In the genomic region with DNA sequence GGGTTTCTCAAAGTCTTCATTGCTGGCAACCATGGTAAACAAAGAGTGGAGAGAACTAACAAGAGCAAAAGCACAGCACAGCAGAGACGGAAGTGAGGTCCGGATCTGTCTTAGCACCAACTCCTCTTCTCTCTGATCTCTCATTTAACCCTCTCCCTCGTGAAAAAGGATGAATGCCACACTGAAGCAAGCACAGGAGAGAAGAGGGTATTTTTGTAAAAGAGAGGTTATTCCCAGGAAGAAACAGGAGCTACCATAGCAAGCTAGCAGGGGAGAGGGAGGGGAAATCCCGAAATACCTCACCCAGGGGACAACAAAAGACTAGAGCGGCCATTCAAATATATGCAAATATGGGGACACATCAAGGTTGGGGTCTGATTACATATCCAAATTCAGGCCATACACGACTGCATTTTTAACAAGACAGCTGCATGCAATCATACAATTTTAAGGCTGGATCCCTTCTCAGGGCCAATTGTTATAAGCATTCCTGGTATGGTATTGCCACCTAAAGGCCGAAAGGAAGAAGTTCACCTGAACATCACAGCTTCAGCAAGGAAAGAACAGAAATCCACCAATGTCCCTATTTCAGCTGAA, we compare ENCODE assay signal across 9 cellular contexts. TPM values are rescaled to one million over a fixed set of nuclear protein-coding genes. Genes with fewer than 3 reads are reported as not detected.
A peak's percentile ranks its signal among the peaks of the same experiment; 100 is the strongest.
DNase-seq lines count a peak whose midpoint lies in the region; ATAC-seq, FAIRE-seq and TF ChIP-seq lines count a peak whose summit lies in the region.
"Had no signal": no experiment of that assay in that cellular context is flagged by ENCODE, and none has a peak within 500 bp of the region (broad histone marks: within the 10 kb centered on the region; RNA-seq: fewer than 3 reads in every experiment).

No MANE protein-coding gene starts in this region.

- H3K9me3 ChIP-seq in K562 (replicated peaks; ENCODE audit: control insufficient read depth, insufficient read depth, low read depth, low read length) (no peaks in the 10 kb centered on the region), upper lobe of left lung (no peaks in the 10 kb centered on the region)

- H3K9me1 ChIP-seq in K562 (ENCODE audit: control insufficient read depth, insufficient read depth, low read length): no peaks in the 10 kb centered on the region

- BruUV-seq in K562 (replicated peaks; lab: Mats Ljungman, UMichigan): no TSS peak

- H3K9ac ChIP-seq in K562 (ENCODE audit: insufficient read depth in 1 of 2, low read depth in 2 of 2, low read length in 2 of 2): no peak overlapping the region

- H3K4me3 ChIP-seq in K562 (no peak overlapping the region), upper lobe of left lung (no peak overlapping the region)

- in situ Hi-C loops in K562 (cut with MboI): loop anchor here (25.0 kb wide), 1 partner anchor 657 kb away; no protein-coding TSS in a partner anchor

- H3K36me3 ChIP-seq in K562 (ENCODE audit: control insufficient read depth, insufficient read depth, low read length) (no peaks in the 10 kb centered on the region), upper lobe of left lung (no peaks in the 10 kb centered on the region)

- peak; percentile 58 to 75 (median 66) for TF ChIP-seq CTCF in K562 (IDR thresholded peaks at IDR 0.05 in 2 of 3, conservative IDR thresholded peaks at IDR 0.05 in 1 of 3; ENCODE audit: insufficient read depth in 2 of 3, low read depth in 1 of 3, low read length in 3 of 3)
- TF ChIP-seq CTCF in upper lobe of left lung (IDR thresholded peaks at IDR 0.05): peak; percentile 35 to 65 (median 54)

- peak; percentile 81 for ATAC-seq in GM19395 (IDR thresholded peaks at IDR 0.05; ENCODE audit: unreplicated experiment)
- ATAC-seq in HG03460 (IDR thresholded peaks at IDR 0.05; ENCODE audit: unreplicated experiment): peak; percentile 64
- peak; percentile 82 for ATAC-seq in K562
- peak; percentile 73 for ATAC-seq in left colon
- peak in 1 of 2 donors; percentile 55 for ATAC-seq in upper lobe of left lung (ENCODE audit: low FRiP score in 2 of 2)

- POLR2A ChIA-PET in K562 (lab: Yijun Ruan, JAX): interaction anchor here (0.8 to 1.0 kb wide), 2 partner anchors 50 to 330 kb away, joined by 3 to 4 read pairs; no protein-coding TSS in a partner anchor

- H3K4me2 ChIP-seq in K562 (ENCODE audit: insufficient read depth, low read length): no peak overlapping the region

- DNase-seq in SIG-M5 treated with dmso at 0.1 percent for 504 hours (lab: John Stamatoyannopoulos, UW; ENCODE audit: unreplicated experiment) (peak; percentile 11), SIG-M5 (lab: John Stamatoyannopoulos, UW) (no peak), NCI-H69 (lab: John Stamatoyannopoulos, UW) (peak; percentile 71), K562 (ENCODE audit: extremely low read depth in 1 of 4, low spot score in 3 of 4) (peak; percentile 21 to 52 (median 37)), left colon (no peak), upper lobe of left lung (no peak)

- no peak overlapping the region for H3K27ac ChIP-seq in K562 (ENCODE audit: extremely low read depth, low read depth, low read length)
- no peak overlapping the region for H3K27ac ChIP-seq in upper lobe of left lung
- H3K27ac ChIP-seq: epithelial cell of prostate had no signal

- H3K27me3 ChIP-seq in K562 (ENCODE audit: control insufficient read depth in 2 of 2, insufficient read depth in 2 of 2, low read length in 2 of 2): no peaks in the 10 kb centered on the region
- H3K27me3 ChIP-seq in upper lobe of left lung: no peaks in the 10 kb centered on the region

- no peak overlapping the region for H2AFZ ChIP-seq in K562 (ENCODE audit: low read depth, low read length)

- TF ChIP-seq RAD21 in K562 (CRISPR knock-in tag; conservative IDR thresholded peaks at IDR 0.05 in 1 of 2, IDR thresholded peaks at IDR 0.05 in 1 of 2): peak; percentile 66 to 81

- no peaks in the 10 kb centered on the region for H3K79me2 ChIP-seq in K562 (ENCODE audit: control insufficient read depth, insufficient read depth, low read length)

- CTCF ChIA-PET in K562 (lab: Yijun Ruan, JAX; ENCODE audit: low intra/inter-chr PET ratio): interaction anchor here (0.6 kb wide), 1 partner anchor 13 kb away, joined by 3 read pairs; no protein-coding TSS in a partner anchor

- H3K4me1 ChIP-seq in K562 (replicated peaks in 1 of 2; ENCODE audit: control insufficient read depth in 2 of 2, insufficient read depth in 2 of 2, low read length in 2 of 2) (no peaks in the 10 kb centered on the region; a peak in 1 of 5 replicates), upper lobe of left lung (no peaks in the 10 kb centered on the region)

- H4K20me1 ChIP-seq in K562 (replicated peaks; ENCODE audit: control insufficient read depth, insufficient read depth, low read length): no peaks in the 10 kb centered on the region

- FAIRE-seq in K562 (lab: Jason Lieb, UNC): peak; percentile 90

- intact Hi-C loops in K562 (cut with micrococcal nuclease) (loop anchor here (1.0 to 10.0 kb wide), 4 partner anchors 86 to 660 kb away; no protein-coding TSS in a partner anchor), left colon (cut with DNase I, micrococcal nuclease) (no loop called here)

- TF ChIP-seq POLR2A in K562 (conservative IDR thresholded peaks at IDR 0.05) (no peak), upper lobe of left lung (IDR thresholded peaks at IDR 0.05) (no peak)

- WGBS in K562 (ENCODE audit: insufficient coverage, low coverage, missing lambda C conversion rate): 40% methylated on average over 6 of the region's 7 CpGs
- WGBS in upper lobe of left lung, 2 donors: 36 to 52% methylated on average over 7 of the region's 7 CpGs

- TF ChIP-seq EP300 in K562 (IDR thresholded peaks at IDR 0.05; ENCODE audit: low read length) (no peak), upper lobe of left lung (IDR thresholded peaks at IDR 0.05) (no peak)

TF ChIP-seq in K562, 482 proteins besides CTCF, POLR2A, EP300 and RAD21 (continues in another document):
- TF ChIP-seq ELF4 (CRISPR knock-in tag; IDR thresholded peaks at IDR 0.05) (no peak), KLF6 (CRISPR knock-in tag; IDR thresholded peaks at IDR 0.05; ENCODE audit: borderline replicate concordance) (no peak), NUFIP1 (IDR thresholded peaks at IDR 0.05; ENCODE audit: partially characterized antibody) (no peak), ZNF253 (CRISPR knock-in tag; conservative IDR thresholded peaks at IDR 0.05) (no peak), ADNP (tag; IDR thresholded peaks at IDR 0.05) (no peak)
- TF ChIP-seq, protein P1, sequence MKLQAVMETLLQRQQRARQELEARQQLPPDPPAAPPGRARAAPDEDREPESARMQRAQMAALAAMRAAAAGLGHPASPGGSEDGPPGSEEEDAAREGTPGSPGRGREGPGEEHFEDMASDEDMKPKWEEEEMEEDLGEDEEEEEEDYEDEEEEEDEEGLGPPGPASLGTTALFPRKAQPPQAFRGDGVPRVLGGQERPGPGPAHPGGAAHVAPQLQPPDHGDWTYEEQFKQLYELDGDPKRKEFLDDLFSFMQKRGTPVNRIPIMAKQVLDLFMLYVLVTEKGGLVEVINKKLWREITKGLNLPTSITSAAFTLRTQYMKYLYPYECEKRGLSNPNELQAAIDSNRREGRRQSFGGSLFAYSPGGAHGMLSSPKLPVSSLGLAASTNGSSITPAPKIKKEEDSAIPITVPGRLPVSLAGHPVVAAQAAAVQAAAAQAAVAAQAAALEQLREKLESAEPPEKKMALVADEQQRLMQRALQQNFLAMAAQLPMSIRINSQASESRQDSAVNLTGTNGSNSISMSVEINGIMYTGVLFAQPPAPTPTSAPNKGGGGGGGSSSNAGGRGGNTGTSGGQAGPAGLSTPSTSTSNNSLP (IDR thresholded peaks at IDR 0.05; ENCODE audit: borderline replicate concordance, low read depth, low read length): no peak
- TF ChIP-seq, protein P2, sequence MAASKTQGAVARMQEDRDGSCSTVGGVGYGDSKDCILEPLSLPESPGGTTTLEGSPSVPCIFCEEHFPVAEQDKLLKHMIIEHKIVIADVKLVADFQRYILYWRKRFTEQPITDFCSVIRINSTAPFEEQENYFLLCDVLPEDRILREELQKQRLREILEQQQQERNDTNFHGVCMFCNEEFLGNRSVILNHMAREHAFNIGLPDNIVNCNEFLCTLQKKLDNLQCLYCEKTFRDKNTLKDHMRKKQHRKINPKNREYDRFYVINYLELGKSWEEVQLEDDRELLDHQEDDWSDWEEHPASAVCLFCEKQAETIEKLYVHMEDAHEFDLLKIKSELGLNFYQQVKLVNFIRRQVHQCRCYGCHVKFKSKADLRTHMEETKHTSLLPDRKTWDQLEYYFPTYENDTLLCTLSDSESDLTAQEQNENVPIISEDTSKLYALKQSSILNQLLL (CRISPR knock-in tag; IDR thresholded peaks at IDR 0.05; ENCODE audit: borderline replicate concordance): no peak

RNA-seq across cellular contexts. Expression of a gene that starts 46.6 kb away (rescaled TPM):
- total RNA-seq in K562 (2011; cell fraction: chromatin; rRNA removed; ENCODE audit: low replicate concordance): not detected in 2 replicates
- total RNA-seq in K562 (2011; cell fraction: nucleolus; rRNA removed): not detected in 2 replicates
- not detected in 2 replicates for total RNA-seq in K562 (2011; cell fraction: nucleoplasm; rRNA removed)
- total RNA-seq in K562 (2014; rRNA removed) (not detected in 2 replicates), K562 (2014; rRNA removed; fragmentation: Illumina TruSeq; extraction: Trizol) (not detected in 2 replicates), K562 (2015; rRNA removed; fragmentation: Illumina TruSeq; extraction: Trizol) (not detected in 2 replicates), K562 (2021) (0.11 TPM in 1 of 2 replicates, not detected in the other), left colon (under 1 TPM; 0.24 to 0.75 TPM), upper lobe of left lung (1 to 10 TPM in 1 of 6 donors, under 1 TPM in 3, not detected in 2; 0.60 to 1.1 (median 0.70) TPM)
- polyA plus RNA-seq in K562 (2011; rRNA removed) (not detected in 2 replicates), K562 (2014; fragmentation: Illumina TruSeq; extraction: Trizol) (not detected in 2 replicates), K562 (2014; fragmentation: Nextera tagmentation; extraction: Ambion mirVana) (not detected), K562 (2014; rRNA removed) (not detected in 2 replicates)
- polyA plus RNA-seq in K562 (2011; cell fraction: cytosol; rRNA removed): not detected in 2 replicates
- polyA plus RNA-seq in K562 (2011; cell fraction: nucleus; rRNA removed): not detected in 2 replicates
- not detected in 2 replicates for polyA plus RNA-seq in K562 (2012)
- not detected in 2 replicates for polyA minus RNA-seq in K562 (2011; rRNA and poly(A)+ RNA removed)
- polyA minus RNA-seq in K562 (2011; cell fraction: cytosol; rRNA and poly(A)+ RNA removed): not detected in 2 replicates
- polyA minus RNA-seq in K562 (2011; cell fraction: nucleus; rRNA and poly(A)+ RNA removed): not detected in 2 replicates

Comparison
In these comparisons a context has a peak if more than half of its experiments do, and no peak if none do; other contexts are left out.
1. DNase-seq: peak in SIG-M5 treated with dmso at 0.1 percent for 504 hours (single experiment), NCI-H69 (single experiment) and K562 (4 of 4); none in SIG-M5 (single experiment), left colon (0 of 2) and upper lobe of left lung (0 of 2).